In genomic region chr4:155025762-155026457, GRCh38 we compare ENCODE assay signal across 8 cellular contexts.
DNase-seq lines count a peak whose midpoint lies in the region; ATAC-seq, FAIRE-seq and TF ChIP-seq lines count a peak whose summit lies in the region.

No MANE protein-coding gene starts in this region.

- 24% methylated on average over 10 of the region's 10 CpGs for WGBS in liver

- no peaks in the 10 kb centered on the region for H3K4me1 ChIP-seq in astrocyte (ENCODE audit: insufficient read depth, low read length)
- no peaks in the 10 kb centered on the region for H3K4me1 ChIP-seq in liver (ENCODE audit: control insufficient read depth in 4 of 4, insufficient read depth in 4 of 4, low read length in 3 of 4)

- H3K27me3 ChIP-seq in astrocyte (ENCODE audit: insufficient read depth, low read length) (no peaks in the 10 kb centered on the region), liver (ENCODE audit: control insufficient read depth in 4 of 4, insufficient read depth in 4 of 4, low read length in 3 of 4) (no peaks in the 10 kb centered on the region)

- H3K27ac ChIP-seq in astrocyte (ENCODE audit: low read depth, low read length) (no peak overlapping the region), liver (ENCODE audit: low read depth in 1 of 2, low read length in 2 of 2) (no peak overlapping the region)

- no peaks in the 10 kb centered on the region for H4K20me1 ChIP-seq in astrocyte (ENCODE audit: insufficient read depth, low read length)

- H3K4me2 ChIP-seq in astrocyte (ENCODE audit: low read length) = no peak overlapping the region

- H3K4me1 Mint-ChIP-seq in astrocyte (ENCODE audit: low read depth, unreplicated experiment) = no peaks in the 10 kb centered on the region

- DNase-seq in COR-L47 (lab: John Stamatoyannopoulos, UW) = peak; percentile 30
- peak; percentile 7 for DNase-seq in astrocyte (ENCODE audit: low read depth)
- no peak for DNase-seq in cerebellar nuclear complex (lab: John Stamatoyannopoulos, UW)

- peak; percentile 42 for TF ChIP-seq CTCF in astrocyte (IDR thresholded peaks at IDR 0.05; ENCODE audit: insufficient read depth, low read depth, low read length)
- TF ChIP-seq CTCF in liver (IDR thresholded peaks at IDR 0.05; ENCODE audit: low read depth, low read length, missing input control) = peak; percentile 63

- H3K27me3 Mint-ChIP-seq in astrocyte (ENCODE audit: low read depth, unreplicated experiment) = peaks cover 3% of the 10 kb centered on the region

- H3K27ac Mint-ChIP-seq in astrocyte (ENCODE audit: unreplicated experiment) = no peak overlapping the region

- no peaks in the 10 kb centered on the region for H3K79me2 ChIP-seq in astrocyte (ENCODE audit: insufficient read depth, low read length)

- H3K36me3 ChIP-seq in astrocyte (ENCODE audit: insufficient read depth, low read length) (no peaks in the 10 kb centered on the region), liver (ENCODE audit: control insufficient read depth in 4 of 4, insufficient read depth in 3 of 4, low read depth in 1 of 4, low read length in 3 of 4) (no peaks in the 10 kb centered on the region)

- H3K9me3 ChIP-seq in astrocyte (ENCODE audit: insufficient read depth, low read depth, low read length) (no peaks in the 10 kb centered on the region), liver (ENCODE audit: control insufficient read depth in 4 of 4, low read length in 3 of 4) (no peaks in the 10 kb centered on the region)

- no peak for FAIRE-seq in astrocyte (lab: Jason Lieb, UNC)

- no peak overlapping the region for H3K9ac ChIP-seq in astrocyte (ENCODE audit: low read length)
- H3K9ac ChIP-seq in liver (ENCODE audit: low read depth in 1 of 2, low read length in 2 of 2) = no peak overlapping the region

- H3K4me3 Mint-ChIP-seq in astrocyte (ENCODE audit: unreplicated experiment) = no peak overlapping the region

- H3K36me3 Mint-ChIP-seq in astrocyte (ENCODE audit: low read depth, unreplicated experiment) = no peaks in the 10 kb centered on the region

- H2AFZ ChIP-seq in astrocyte (ENCODE audit: low read depth, low read length) = no peak overlapping the region

- H3K9me3 Mint-ChIP-seq in astrocyte (ENCODE audit: unreplicated experiment) = peaks cover 3% of the 10 kb centered on the region

- H3K4me3 ChIP-seq in astrocyte (ENCODE audit: insufficient read depth, low read depth, low read length) (no peak overlapping the region), liver (ENCODE audit: low read depth in 1 of 3, low read length in 3 of 3) (no peak overlapping the region)

- peak; percentile 81 for ATAC-seq in GM18909 (IDR thresholded peaks at IDR 0.05; ENCODE audit: poor library complexity, unreplicated experiment)
- ATAC-seq in HG03460 (IDR thresholded peaks at IDR 0.05; ENCODE audit: unreplicated experiment) = peak; percentile 82
- no peak for ATAC-seq in esophagus mucosa
- no peak for ATAC-seq in HG02588 (IDR thresholded peaks at IDR 0.05; ENCODE audit: unreplicated experiment)

- TF ChIP-seq RAD21 in liver (IDR thresholded peaks at IDR 0.05) = peak; percentile 77 to 81

TF ChIP-seq in liver, 16 proteins besides CTCF, POLR2A, EP300 and RAD21:
- TF ChIP-seq RXRA (IDR thresholded peaks at IDR 0.05) = no peak
- TF ChIP-seq FOXA2 (IDR thresholded peaks at IDR 0.05) = no peak
- TF ChIP-seq NR2F2 (IDR thresholded peaks at IDR 0.05) = no peak
- TF ChIP-seq GABPA (IDR thresholded peaks at IDR 0.05 in 1 of 2, conservative IDR thresholded peaks at IDR 0.05 in 1 of 2) = no peak
- TF ChIP-seq HNF4A (conservative IDR thresholded peaks at IDR 0.05) = peak in 1 of 2 donors; percentile 8
- TF ChIP-seq HNF4G (IDR thresholded peaks at IDR 0.05) = no peak

Comparison
In these comparisons a context has a peak if more than half of its experiments do, and no peak if none do; other contexts are left out.
1. DNase-seq: peak in COR-L47 (single experiment) and astrocyte (single experiment); none in cerebellar nuclear complex (0 of 2).
2. ATAC-seq: peak in GM18909 (single experiment) and HG03460 (single experiment); none in esophagus mucosa (single experiment) and HG02588 (single experiment).